Comparison of ENCODE assay signal across 16 cellular contexts in the genomic region with DNA sequence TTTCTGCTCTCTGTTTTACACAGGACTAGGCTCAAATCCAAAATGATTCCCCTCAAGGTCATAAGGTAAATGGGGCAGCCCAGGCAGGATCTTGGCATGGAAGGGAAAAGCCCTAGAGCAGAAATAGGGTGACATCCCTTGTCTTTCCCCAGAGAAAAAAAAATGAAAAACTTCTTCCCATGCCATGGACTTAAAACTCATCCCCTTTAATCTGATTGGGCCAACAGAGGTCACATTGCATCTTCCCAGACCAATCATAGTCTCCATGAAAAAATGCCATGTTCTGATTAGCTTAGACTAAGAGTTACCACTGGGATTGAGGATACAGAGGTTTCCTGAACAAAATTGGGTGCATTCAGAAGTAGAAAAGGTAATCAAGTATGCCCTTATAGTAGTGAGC.
"Had no signal": no experiment of that assay in that cellular context is flagged by ENCODE, and none has a peak within 500 bp of the region (broad histone marks: within the 10 kb centered on the region; RNA-seq: fewer than 3 reads in every experiment).

No MANE protein-coding gene starts in this region.

- DNase-seq: activated CD4-positive, CD25-positive, alpha-beta regulatory T cell treated with anti-CD3 and anti-CD28 coated beads, Interleukin-2, amount 50 U/mL, for 72 hours; activated naive CD4-positive, alpha-beta T cell; activated naive CD8-positive, alpha-beta T cell treated with anti-CD3 and anti-CD28 coated beads, Interleukin-2, amount 50 U/mL, for 24 hours; aorta; dorsolateral prefrontal cortex; endodermal cell; islet precursor cell; left lung; mucosa of descending colon; naive thymus-derived CD8-positive, alpha-beta T cell; T-helper 1 cell had no signal

- H3K9me3 ChIP-seq: left lung, mucosa of descending colon, neutrophil had no signal

- H3K27ac Mint-ChIP-seq: activated naive CD8-positive, alpha-beta T cell treated with anti-CD3 and anti-CD28 coated beads, Interleukin-2, amount 50 U/mL, for 24 hours; endodermal cell; naive thymus-derived CD8-positive, alpha-beta T cell; stimulated activated naive CD8-positive, alpha-beta T cell treated with anti-CD3 and anti-CD28 coated beads, Interleukin-15, Interleukin-2, amounts not matched to agents 100 ng/mL and 50 ng/mL, for 24 hours; type B pancreatic cell had no signal

- H3K79me2 ChIP-seq: hepatocyte had no signal

- H3K27me3 ChIP-seq: hepatocyte, left lung, neutrophil, suprapubic skin had no signal

- H3K36me3 Mint-ChIP-seq: naive thymus-derived CD8-positive, alpha-beta T cell; type B pancreatic cell had no signal

- H3K4me3 ChIP-seq: dorsolateral prefrontal cortex, hepatocyte, left lung, mucosa of descending colon, suprapubic skin had no signal

- H3K4me3 Mint-ChIP-seq: activated naive CD8-positive, alpha-beta T cell treated with anti-CD3 and anti-CD28 coated beads, Interleukin-2, amount 50 U/mL, for 24 hours; endodermal cell; naive thymus-derived CD8-positive, alpha-beta T cell; stimulated activated naive CD8-positive, alpha-beta T cell treated with anti-CD3 and anti-CD28 coated beads, Interleukin-15, Interleukin-2, amounts not matched to agents 100 ng/mL and 50 ng/mL, for 24 hours; type B pancreatic cell had no signal

- H3K27me3 Mint-ChIP-seq: activated naive CD8-positive, alpha-beta T cell treated with anti-CD3 and anti-CD28 coated beads, Interleukin-2, amount 50 U/mL, for 24 hours; stimulated activated naive CD8-positive, alpha-beta T cell treated with anti-CD3 and anti-CD28 coated beads, Interleukin-15, Interleukin-2, amounts not matched to agents 100 ng/mL and 50 ng/mL, for 24 hours had no signal

- H2AFZ ChIP-seq: hepatocyte had no signal

- H3K4me1 Mint-ChIP-seq: activated naive CD8-positive, alpha-beta T cell treated with anti-CD3 and anti-CD28 coated beads, Interleukin-2, amount 50 U/mL, for 24 hours; endodermal cell; naive thymus-derived CD8-positive, alpha-beta T cell had no signal

- H3K27ac ChIP-seq: dorsolateral prefrontal cortex, hepatocyte, left lung, neutrophil, suprapubic skin had no signal

- H3K36me3 ChIP-seq: left lung, neutrophil, suprapubic skin had no signal

- H3K4me2 ChIP-seq: hepatocyte had no signal

- H3K4me1 ChIP-seq: left lung had no signal
